8 cellular contexts compared by ENCODE assay signal in the genomic region with DNA sequence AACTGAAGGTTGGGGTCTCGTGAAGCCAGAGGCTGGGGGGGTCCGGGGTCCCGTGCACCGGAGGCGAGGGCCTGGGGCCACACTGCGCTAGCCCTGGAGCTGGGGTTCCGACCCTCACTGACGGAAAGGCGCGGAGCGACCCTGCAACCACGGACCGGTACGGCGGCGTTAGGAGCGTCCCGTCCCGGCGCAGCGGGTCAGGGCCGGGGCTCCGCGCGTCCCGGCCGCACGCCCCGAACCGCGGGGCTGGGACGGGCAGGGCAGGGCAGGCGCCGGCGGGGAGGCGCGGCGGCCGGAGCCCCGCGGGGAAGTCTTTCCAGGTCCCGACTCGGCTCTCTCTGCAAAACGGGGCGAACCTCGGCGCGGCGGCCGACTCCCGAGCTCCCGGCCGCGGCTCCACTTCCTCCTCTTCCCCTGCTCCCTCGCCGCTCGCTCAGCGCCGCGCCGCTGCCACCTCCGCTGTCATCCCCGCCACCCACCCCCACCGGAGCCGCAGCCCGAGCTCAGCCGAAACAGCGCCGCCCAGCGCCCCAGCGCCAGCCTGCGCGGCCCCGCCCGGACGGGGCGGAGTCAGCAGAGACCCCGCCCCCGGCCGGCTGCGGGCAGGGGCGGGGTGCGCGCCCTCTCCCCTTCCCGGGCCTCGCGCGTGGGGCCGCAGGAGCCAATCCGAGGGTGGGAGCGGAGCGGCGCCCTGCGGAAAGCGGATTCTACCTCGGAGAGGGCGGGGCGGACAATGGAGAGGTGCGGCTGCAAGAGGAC. TPM values are rescaled to one million over a fixed set of nuclear protein-coding genes. Genes with fewer than 3 reads are reported as not detected.
DNase-seq lines count a peak whose midpoint lies in the region; ATAC-seq and TF ChIP-seq lines count a peak whose summit lies in the region.

A gene with protein sequence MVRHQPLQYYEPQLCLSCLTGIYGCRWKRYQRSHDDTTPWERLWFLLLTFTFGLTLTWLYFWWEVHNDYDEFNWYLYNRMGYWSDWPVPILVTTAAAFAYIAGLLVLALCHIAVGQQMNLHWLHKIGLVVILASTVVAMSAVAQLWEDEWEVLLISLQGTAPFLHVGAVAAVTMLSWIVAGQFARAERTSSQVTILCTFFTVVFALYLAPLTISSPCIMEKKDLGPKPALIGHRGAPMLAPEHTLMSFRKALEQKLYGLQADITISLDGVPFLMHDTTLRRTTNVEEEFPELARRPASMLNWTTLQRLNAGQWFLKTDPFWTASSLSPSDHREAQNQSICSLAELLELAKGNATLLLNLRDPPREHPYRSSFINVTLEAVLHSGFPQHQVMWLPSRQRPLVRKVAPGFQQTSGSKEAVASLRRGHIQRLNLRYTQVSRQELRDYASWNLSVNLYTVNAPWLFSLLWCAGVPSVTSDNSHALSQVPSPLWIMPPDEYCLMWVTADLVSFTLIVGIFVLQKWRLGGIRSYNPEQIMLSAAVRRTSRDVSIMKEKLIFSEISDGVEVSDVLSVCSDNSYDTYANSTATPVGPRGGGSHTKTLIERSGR (minus strand): TSS at position 509 of the 759 bp plus-strand sequence. CDS start 48,206 bp downstream, outside the sequence.

- peak within 1 kb of the TSS; percentile 77 to 93 (median 85) for H3K4me3 Mint-ChIP-seq in naive thymus-derived CD8-positive, alpha-beta T cell
- H3K4me3 Mint-ChIP-seq in stimulated activated naive B cell treated with anti-CD40 and anti-IgM and Interleukin-4, amounts not matched to agents 10 μg/mL and 1 μg/mL and 100 μg/mL, for 72 hours: peak within 1 kb of the TSS; percentile 79 to 88

- H4K20me1 ChIP-seq in fibroblast of lung (ENCODE audit: control insufficient read depth, extremely low read depth, insufficient read depth, low read length): no peaks in the 10 kb centered on the region

- H2AFZ ChIP-seq in fibroblast of lung (ENCODE audit: low read length): peak within 1 kb of the TSS; percentile 63

- POLR2A ChIA-PET in naive thymus-derived CD8-positive, alpha-beta T cell (lab: Charles Lee): interaction anchor here (0.6 to 1.4 kb wide), 8 partner anchors 8 to 142 kb away, joined by 3 to 6 read pairs (median 3); no protein-coding TSS in a partner anchor

- peaks cover 20 to 28% (median 27%) of the 10 kb centered on the region in 4 donors for H3K4me1 Mint-ChIP-seq in naive thymus-derived CD8-positive, alpha-beta T cell
- H3K4me1 Mint-ChIP-seq in stimulated activated naive B cell treated with anti-CD40 and anti-IgM and Interleukin-4, amounts not matched to agents 10 μg/mL and 1 μg/mL and 100 μg/mL, for 72 hours: peaks cover 33 to 45% of the 10 kb centered on the region in 2 donors

- H3K9me3 ChIP-seq in Peyer's patch (no peaks in the 10 kb centered on the region), fibroblast of lung (ENCODE audit: control insufficient read depth, insufficient read depth, low read depth, low read length) (no peaks in the 10 kb centered on the region)

- H3K27ac Mint-ChIP-seq in naive thymus-derived CD8-positive, alpha-beta T cell: peak within 1 kb of the TSS in 9 of 10 donors; percentile 62 to 90 (median 73)
- H3K27ac Mint-ChIP-seq in stimulated activated naive B cell treated with anti-CD40 and anti-IgM and Interleukin-4, amounts not matched to agents 10 μg/mL and 1 μg/mL and 100 μg/mL, for 72 hours: peak within 1 kb of the TSS; percentile 87

- peak; percentile 65 for ATAC-seq in GM21529 (IDR thresholded peaks at IDR 0.05; ENCODE audit: unreplicated experiment)
- ATAC-seq in naive thymus-derived CD8-positive, alpha-beta T cell: peak; percentile 86 to 90
- ATAC-seq in stimulated activated naive B cell treated with anti-CD40 and anti-IgM and Interleukin-4, amounts not matched to agents 10 μg/mL and 1 μg/mL and 100 μg/mL, for 72 hours (replicated peaks): peak; percentile 83 to 91

- H3K36me3 Mint-ChIP-seq in naive thymus-derived CD8-positive, alpha-beta T cell: no peaks in the 10 kb centered on the region
- no peaks in the 10 kb centered on the region for H3K36me3 Mint-ChIP-seq in stimulated activated naive B cell treated with anti-CD40 and anti-IgM and Interleukin-4, amounts not matched to agents 10 μg/mL and 1 μg/mL and 100 μg/mL, for 72 hours

- TF ChIP-seq POLR2A in Peyer's patch (IDR thresholded peaks at IDR 0.05): peak in 1 of 2 donors; percentile 30

- peak within 1 kb of the TSS in 2 of 4 donors; percentile 37 to 68 for H3K27ac ChIP-seq in Peyer's patch
- no peak within 1 kb of the TSS for H3K27ac ChIP-seq in fibroblast of lung (ENCODE audit: insufficient read depth, low read length)

- H3K4me3 ChIP-seq in Jurkat, Clone E6-1 (ENCODE audit: low read length): peak within 1 kb of the TSS; percentile 71
- H3K4me3 ChIP-seq in Peyer's patch (peak within 1 kb of the TSS; percentile 46 to 87 (median 80)), fibroblast of lung (replicated peaks in 1 of 4; ENCODE audit: control extremely low read depth in 1 of 4, insufficient read depth in 1 of 4, low read depth in 3 of 4, low read length in 4 of 4) (peak within 1 kb of the TSS; percentile 55 to 67 (median 61))

- H3K9ac ChIP-seq in fibroblast of lung (ENCODE audit: insufficient read depth, low read length): peak within 1 kb of the TSS; percentile 57

- DNase-seq in DMS153 (lab: John Stamatoyannopoulos, UW) (peak; percentile 81), Peyer's patch (peak; percentile 77 to 92 (median 89)), fibroblast of lung (ENCODE audit: low read depth in 2 of 2) (peak; percentile 60 to 69)
- DNase-seq in Jurkat, Clone E6-1 (ENCODE audit: low read depth, low spot score): peak; percentile 78
- peak; percentile 89 to 92 for DNase-seq in activated T-cell treated with anti-CD3 and anti-CD28 coated beads, Interleukin-2, amount 50 U/mL, for 48 hours
- peak; percentile 68 to 91 (median 86) for DNase-seq in naive thymus-derived CD8-positive, alpha-beta T cell
- peak; percentile 76 for DNase-seq in stimulated activated naive B cell treated with anti-CD40 and anti-IgM and Interleukin-4, amounts not matched to agents 10 μg/mL and 1 μg/mL and 100 μg/mL, for 72 hours

- H3K27me3 ChIP-seq in Peyer's patch: no peaks in the 10 kb centered on the region
- peaks cover 21% of the 10 kb centered on the region for H3K27me3 ChIP-seq in fibroblast of lung (ENCODE audit: control insufficient read depth, insufficient read depth, low read length)

- H3K4me1 ChIP-seq in Peyer's patch (peaks cover 0 to 17% (median 0%) of the 10 kb centered on the region in 4 donors), fibroblast of lung (ENCODE audit: control insufficient read depth, extremely low read depth, insufficient read depth, low read length) (no peaks in the 10 kb centered on the region)

- H3K79me2 ChIP-seq in fibroblast of lung (ENCODE audit: control insufficient read depth, insufficient read depth, low read length): no peaks in the 10 kb centered on the region

- no peaks in the 10 kb centered on the region for H3K9me3 Mint-ChIP-seq in naive thymus-derived CD8-positive, alpha-beta T cell
- no peaks in the 10 kb centered on the region for H3K9me3 Mint-ChIP-seq in stimulated activated naive B cell treated with anti-CD40 and anti-IgM and Interleukin-4, amounts not matched to agents 10 μg/mL and 1 μg/mL and 100 μg/mL, for 72 hours

- H3K36me3 ChIP-seq in Peyer's patch (no peaks in the 10 kb centered on the region), fibroblast of lung (ENCODE audit: control insufficient read depth, insufficient read depth, low read length) (no peaks in the 10 kb centered on the region)

- no peaks in the 10 kb centered on the region for H3K27me3 Mint-ChIP-seq in naive thymus-derived CD8-positive, alpha-beta T cell
- peaks cover 15 to 40% of the 10 kb centered on the region in 2 donors for H3K27me3 Mint-ChIP-seq in stimulated activated naive B cell treated with anti-CD40 and anti-IgM and Interleukin-4, amounts not matched to agents 10 μg/mL and 1 μg/mL and 100 μg/mL, for 72 hours

- peak within 1 kb of the TSS; percentile 88 for H3K4me2 ChIP-seq in fibroblast of lung (ENCODE audit: extremely low read depth, insufficient read depth, low read length)

- TF ChIP-seq CTCF in Peyer's patch (IDR thresholded peaks at IDR 0.05) (peak; percentile 22 to 69 (median 52)), fibroblast of lung (conservative IDR thresholded peaks at IDR 0.05 in 1 of 2, IDR thresholded peaks at IDR 0.05 in 1 of 2; ENCODE audit: low read depth in 1 of 2, low read length in 2 of 2) (peak; percentile 14 to 33)

RNA-seq across cellular contexts. Expression of the gene that starts here (rescaled TPM):
- polyA plus RNA-seq in Jurkat, Clone E6-1 (2012; ENCODE audit: insufficient read depth, insufficient read length): 6.8 TPM
- total RNA-seq in Peyer's patch (10 to 100 TPM in 3 of 4 donors, 1 to 10 TPM in 1; 2.5 to 48.9 (median 22.2) TPM), fibroblast of lung (2.5 and 3.3 TPM in 2 replicates)
- polyA plus RNA-seq in fibroblast of lung: 2.0 and 3.1 TPM in 2 replicates
- 4.1 and 5.3 TPM in 2 replicates for polyA plus RNA-seq in fibroblast of lung (2012)
- polyA minus RNA-seq in fibroblast of lung (ENCODE audit: low replicate concordance): 18.1 and 21.0 TPM in 2 replicates
- 10 to 100 TPM; 13.1 to 13.4 TPM for total RNA-seq in naive thymus-derived CD8-positive, alpha-beta T cell
- polyA plus RNA-seq in naive thymus-derived CD8-positive, alpha-beta T cell: 1 to 10 TPM; 4.2 to 5.1 (median 4.3) TPM
